In genomic region chr5:135535820-135536801, GRCh38 we compare ENCODE assay signal across 10 cellular contexts. TPM values are rescaled to one million over a fixed set of nuclear protein-coding genes. Genes with fewer than 3 reads are reported as not detected.
DNase-seq lines count a peak whose midpoint lies in the region; ATAC-seq and TF ChIP-seq lines count a peak whose summit lies in the region.
"Had no signal": no experiment of that assay in that cellular context is flagged by ENCODE, and none has a peak within 500 bp of the region (broad histone marks: within the 10 kb centered on the region; RNA-seq: fewer than 3 reads in every experiment).

A gene with protein sequence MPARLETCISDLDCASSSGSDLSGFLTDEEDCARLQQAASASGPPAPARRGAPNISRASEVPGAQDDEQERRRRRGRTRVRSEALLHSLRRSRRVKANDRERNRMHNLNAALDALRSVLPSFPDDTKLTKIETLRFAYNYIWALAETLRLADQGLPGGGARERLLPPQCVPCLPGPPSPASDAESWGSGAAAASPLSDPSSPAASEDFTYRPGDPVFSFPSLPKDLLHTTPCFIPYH (minus strand): TSS chr5:135535964. CDS start chr5:135535690, 274 bp downstream.

- DNase-seq in A673 (ENCODE audit: low spot score), result peak; percentile 30
- no peak for DNase-seq in lower lobe of right lung
- no peak for DNase-seq in Kasumi-1 (lab: John Stamatoyannopoulos, UW)
- DNase-seq in NCI-H2107 treated with DMSO at 0.1 percent for 48 hours (lab: John Stamatoyannopoulos, UW; ENCODE audit: unreplicated experiment), result no peak
- no peak for DNase-seq in ACHN
- no peak for DNase-seq in COLO829 (ENCODE audit: low spot score)

- H3K36me3 Mint-ChIP-seq in activated T-helper 17 cell treated with anti-CD3 and anti-CD28 coated beads, Interleukin-2, amount 50 U/mL, for 72 hours (ENCODE audit: low read depth), result no peaks in the 10 kb centered on the region

- no peak within 1 kb of the TSS for H3K27ac Mint-ChIP-seq in activated T-helper 17 cell treated with anti-CD3 and anti-CD28 coated beads, Interleukin-2, amount 50 U/mL, for 72 hours

- peaks cover 80% of the 10 kb centered on the region for H3K27me3 Mint-ChIP-seq in activated T-helper 17 cell treated with anti-CD3 and anti-CD28 coated beads, Interleukin-2, amount 50 U/mL, for 72 hours

- POLR2A ChIA-PET in A673 (lab: Charles Lee; ENCODE audit: low non-redundant PET) (no interaction called here), HEK293 (lab: Yijun Ruan, JAX) (no interaction called here)

- H3K4me1 Mint-ChIP-seq in activated T-helper 17 cell treated with anti-CD3 and anti-CD28 coated beads, Interleukin-2, amount 50 U/mL, for 72 hours, result peaks cover 6% of the 10 kb centered on the region

- no TSS peak for BruUV-seq in A673 (replicated peaks; lab: Mats Ljungman, UMichigan)

- H3K4me3 Mint-ChIP-seq in activated T-helper 17 cell treated with anti-CD3 and anti-CD28 coated beads, Interleukin-2, amount 50 U/mL, for 72 hours, result peak within 1 kb of the TSS; percentile 47

- no peak for ATAC-seq in activated T-helper 17 cell treated with anti-CD3 and anti-CD28 coated beads, Interleukin-2, amount 50 U/mL, for 72 hours (replicated peaks)
- peak in 1 of 2 donors; percentile 18 for ATAC-seq in lower lobe of right lung

- no peaks in the 10 kb centered on the region for H3K9me3 Mint-ChIP-seq in activated T-helper 17 cell treated with anti-CD3 and anti-CD28 coated beads, Interleukin-2, amount 50 U/mL, for 72 hours

- H3K4me1 ChIP-seq in A673 (ENCODE audit: insufficient read depth, low read length, poor library complexity, severe bottlenecking), result no peaks in the 10 kb centered on the region
- H3K4me1 ChIP-seq in HEK293 (ENCODE audit: control insufficient read depth, insufficient read depth, low read length), result no peaks in the 10 kb centered on the region
- H3K4me1 ChIP-seq in lower lobe of right lung, result no peaks in the 10 kb centered on the region

- intact Hi-C loops in A673 (cut with micrococcal nuclease; ENCODE audit: unreplicated experiment) (no loop called here), lower lobe of right lung (cut with DNase I) (no loop called here)

- TF ChIP-seq CTCF in A673 (conservative IDR thresholded peaks at IDR 0.05; ENCODE audit: low read depth, low read length) (no peak), HEK293 (tag by site-specific recombination; IDR thresholded peaks at IDR 0.05) (no peak), lower lobe of right lung (IDR thresholded peaks at IDR 0.05) (no peak)

- no peaks in the 10 kb centered on the region for H3K9me3 ChIP-seq in A673 (ENCODE audit: low read depth, low read length, poor library complexity, severe bottlenecking)
- H3K9me3 ChIP-seq in HEK293 (ENCODE audit: control insufficient read depth, insufficient read depth, low read depth, low read length), result no peaks in the 10 kb centered on the region
- H3K9me3 ChIP-seq in lower lobe of right lung, result no peaks in the 10 kb centered on the region

- H3K27ac ChIP-seq in A673 (ENCODE audit: low read depth, low read length, poor library complexity, severe bottlenecking) (no peak within 1 kb of the TSS), HEK293 (ENCODE audit: extremely low read depth, low read depth, low read length) (peak within 1 kb of the TSS; percentile 57; the same call in 1 of the 2 replicates), lower lobe of right lung (no peak within 1 kb of the TSS)

- H3K27me3 ChIP-seq in A673 (replicated peaks; ENCODE audit: insufficient read depth, low read depth, low read length, poor library complexity) (peaks cover 98% of the 10 kb centered on the region), lower lobe of right lung (ENCODE audit: low read depth) (peaks cover 97% of the 10 kb centered on the region)

- H3K36me3 ChIP-seq in A673 (ENCODE audit: insufficient read depth, low read length, poor library complexity, severe bottlenecking), result no peaks in the 10 kb centered on the region
- no peaks in the 10 kb centered on the region for H3K36me3 ChIP-seq in HEK293 (ENCODE audit: control insufficient read depth in 2 of 2, insufficient read depth in 1 of 2, low read length in 2 of 2)
- no peaks in the 10 kb centered on the region for H3K36me3 ChIP-seq in lower lobe of right lung

- in situ Hi-C loops in ACHN (cut with HindIII; ENCODE audit: low pct_ligation_motif_present, low pct_unique_long_range_greater_than_20kb, low sequenced_read_pairs), result no loop called here

- CTCF ChIA-PET in A673 (lab: Charles Lee), result no interaction called here
- CTCF ChIA-PET in HEK293 (lab: Yijun Ruan, JAX), result interaction anchor here (2.2 to 2.3 kb wide), 2 partner anchors 16 to 30 kb away, joined by 7 to 12 read pairs; no protein-coding TSS in a partner anchor

- peak within 1 kb of the TSS; percentile 10 for H3K4me3 ChIP-seq in A673 (ENCODE audit: low read depth, low read length, poor library complexity, severe bottlenecking)
- H3K4me3 ChIP-seq in HEK293 (ENCODE audit: low read depth, low read length), result peak within 1 kb of the TSS; percentile 34
- H3K4me3 ChIP-seq in lower lobe of right lung, result peak within 1 kb of the TSS; percentile 11

TF ChIP-seq in HEK293, 187 proteins besides CTCF, POLR2A, EP300 and RAD21 (continues in another document):
- TF ChIP-seq, protein P1, sequence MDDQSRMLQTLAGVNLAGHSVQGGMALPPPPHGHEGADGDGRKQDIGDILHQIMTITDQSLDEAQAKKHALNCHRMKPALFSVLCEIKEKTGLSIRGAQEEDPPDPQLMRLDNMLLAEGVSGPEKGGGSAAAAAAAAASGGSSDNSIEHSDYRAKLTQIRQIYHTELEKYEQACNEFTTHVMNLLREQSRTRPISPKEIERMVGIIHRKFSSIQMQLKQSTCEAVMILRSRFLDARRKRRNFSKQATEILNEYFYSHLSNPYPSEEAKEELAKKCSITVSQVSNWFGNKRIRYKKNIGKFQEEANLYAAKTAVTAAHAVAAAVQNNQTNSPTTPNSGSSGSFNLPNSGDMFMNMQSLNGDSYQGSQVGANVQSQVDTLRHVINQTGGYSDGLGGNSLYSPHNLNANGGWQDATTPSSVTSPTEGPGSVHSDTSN (CRISPR knock-in tag; IDR thresholded peaks at IDR 0.05), result no peak
- TF ChIP-seq ZBTB20 (tag by site-specific recombination; IDR thresholded peaks at IDR 0.05) (peak; percentile 85), ZNF488 (tag by site-specific recombination; IDR thresholded peaks at IDR 0.05) (0 out of 2 replicates have a peak, but pooled peaks have one; percentile 30), ZBTB17 (tag by site-specific recombination; IDR thresholded peaks at IDR 0.05) (peak; percentile 75), PRDM4 (tag by site-specific recombination; IDR thresholded peaks at IDR 0.05) (0 out of 2 replicates have a peak, but pooled peaks have one; percentile 37), ZNF830 (tag by site-specific recombination; IDR thresholded peaks at IDR 0.05; ENCODE audit: low read depth) (no peak), ZNF426 (tag by site-specific recombination; IDR thresholded peaks at IDR 0.05) (no peak), KLF9 (tag by site-specific recombination; IDR thresholded peaks at IDR 0.05; ENCODE audit: low read depth) (peak; percentile 67), ZNF76 (tag by site-specific recombination; IDR thresholded peaks at IDR 0.05; ENCODE audit: borderline replicate concordance, low read depth) (peak; percentile 11; the same call in 1 of the 2 replicates), PATZ1 (tag by site-specific recombination; IDR thresholded peaks at IDR 0.05) (peak; percentile 82), ZNF391 (tag by site-specific recombination; IDR thresholded peaks at IDR 0.05; ENCODE audit: borderline replicate concordance, low read depth) (no peak), PRDM1 (tag by site-specific recombination; IDR thresholded peaks at IDR 0.05) (peak; percentile 9; the same call in 1 of the 2 replicates)

RNA-seq across cellular contexts. Expression of the gene that starts here (rescaled TPM):
- total RNA-seq in A673 (2021), result not detected in 2 replicates
- not detected for total RNA-seq in activated T-helper 17 cell treated with anti-CD3 and anti-CD28 coated beads, Interleukin-2, amount 50 U/mL, for 72 hours
- not detected for total RNA-seq in lower lobe of right lung
- total RNA-seq: G401, glomerular endothelial cell had no signal

Comparison
In these comparisons a context has a peak if more than half of its experiments do, and no peak if none do; other contexts are left out.
1. Peak in DNase-seq and H3K4me3 ChIP-seq in A673; RNA of the gene not detected or under 1 TPM.